ENCODE assay signal across 1 cellular context in the genomic region with DNA sequence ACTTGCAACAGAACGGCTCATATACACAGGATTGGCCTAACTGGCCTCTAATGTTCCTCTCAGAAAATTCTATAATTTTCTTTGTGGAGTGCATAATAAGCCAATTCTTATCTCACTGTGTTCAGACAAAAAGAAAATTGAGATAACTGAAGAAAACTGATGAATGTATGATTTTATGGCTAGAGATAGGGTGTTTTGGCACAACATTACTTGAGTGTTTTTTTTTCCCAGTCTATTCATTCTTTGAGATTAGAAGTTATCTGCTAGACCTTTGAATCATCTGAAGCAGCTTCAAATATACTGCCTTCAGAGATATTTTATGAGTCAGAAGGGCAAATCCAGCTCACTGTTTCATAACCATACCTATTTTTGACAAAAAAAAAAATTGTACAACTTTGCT.
TF ChIP-seq lines count a peak whose summit lies in the region.

No MANE protein-coding gene starts in this region.

TF ChIP-seq in SK-N-SH, 30 proteins besides CTCF, POLR2A, EP300 and RAD21 (continued from another document):
- TF ChIP-seq, protein P1, sequence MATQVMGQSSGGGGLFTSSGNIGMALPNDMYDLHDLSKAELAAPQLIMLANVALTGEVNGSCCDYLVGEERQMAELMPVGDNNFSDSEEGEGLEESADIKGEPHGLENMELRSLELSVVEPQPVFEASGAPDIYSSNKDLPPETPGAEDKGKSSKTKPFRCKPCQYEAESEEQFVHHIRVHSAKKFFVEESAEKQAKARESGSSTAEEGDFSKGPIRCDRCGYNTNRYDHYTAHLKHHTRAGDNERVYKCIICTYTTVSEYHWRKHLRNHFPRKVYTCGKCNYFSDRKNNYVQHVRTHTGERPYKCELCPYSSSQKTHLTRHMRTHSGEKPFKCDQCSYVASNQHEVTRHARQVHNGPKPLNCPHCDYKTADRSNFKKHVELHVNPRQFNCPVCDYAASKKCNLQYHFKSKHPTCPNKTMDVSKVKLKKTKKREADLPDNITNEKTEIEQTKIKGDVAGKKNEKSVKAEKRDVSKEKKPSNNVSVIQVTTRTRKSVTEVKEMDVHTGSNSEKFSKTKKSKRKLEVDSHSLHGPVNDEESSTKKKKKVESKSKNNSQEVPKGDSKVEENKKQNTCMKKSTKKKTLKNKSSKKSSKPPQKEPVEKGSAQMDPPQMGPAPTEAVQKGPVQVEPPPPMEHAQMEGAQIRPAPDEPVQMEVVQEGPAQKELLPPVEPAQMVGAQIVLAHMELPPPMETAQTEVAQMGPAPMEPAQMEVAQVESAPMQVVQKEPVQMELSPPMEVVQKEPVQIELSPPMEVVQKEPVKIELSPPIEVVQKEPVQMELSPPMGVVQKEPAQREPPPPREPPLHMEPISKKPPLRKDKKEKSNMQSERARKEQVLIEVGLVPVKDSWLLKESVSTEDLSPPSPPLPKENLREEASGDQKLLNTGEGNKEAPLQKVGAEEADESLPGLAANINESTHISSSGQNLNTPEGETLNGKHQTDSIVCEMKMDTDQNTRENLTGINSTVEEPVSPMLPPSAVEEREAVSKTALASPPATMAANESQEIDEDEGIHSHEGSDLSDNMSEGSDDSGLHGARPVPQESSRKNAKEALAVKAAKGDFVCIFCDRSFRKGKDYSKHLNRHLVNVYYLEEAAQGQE (IDR thresholded peaks at IDR 0.05; ENCODE audit: low read depth, low read length) = no peak
- TF ChIP-seq, protein P2, sequence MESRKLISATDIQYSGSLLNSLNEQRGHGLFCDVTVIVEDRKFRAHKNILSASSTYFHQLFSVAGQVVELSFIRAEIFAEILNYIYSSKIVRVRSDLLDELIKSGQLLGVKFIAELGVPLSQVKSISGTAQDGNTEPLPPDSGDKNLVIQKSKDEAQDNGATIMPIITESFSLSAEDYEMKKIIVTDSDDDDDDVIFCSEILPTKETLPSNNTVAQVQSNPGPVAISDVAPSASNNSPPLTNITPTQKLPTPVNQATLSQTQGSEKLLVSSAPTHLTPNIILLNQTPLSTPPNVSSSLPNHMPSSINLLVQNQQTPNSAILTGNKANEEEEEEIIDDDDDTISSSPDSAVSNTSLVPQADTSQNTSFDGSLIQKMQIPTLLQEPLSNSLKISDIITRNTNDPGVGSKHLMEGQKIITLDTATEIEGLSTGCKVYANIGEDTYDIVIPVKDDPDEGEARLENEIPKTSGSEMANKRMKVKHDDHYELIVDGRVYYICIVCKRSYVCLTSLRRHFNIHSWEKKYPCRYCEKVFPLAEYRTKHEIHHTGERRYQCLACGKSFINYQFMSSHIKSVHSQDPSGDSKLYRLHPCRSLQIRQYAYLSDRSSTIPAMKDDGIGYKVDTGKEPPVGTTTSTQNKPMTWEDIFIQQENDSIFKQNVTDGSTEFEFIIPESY (IDR thresholded peaks at IDR 0.05; ENCODE audit: borderline replicate concordance, low read depth) = no peak
- no peak for TF ChIP-seq TAF1 (IDR thresholded peaks at IDR 0.05; ENCODE audit: borderline replicate concordance, low read depth, low read length)
- no peak for TF ChIP-seq RFX5 (IDR thresholded peaks at IDR 0.05; ENCODE audit: low read length)
- no peak for TF ChIP-seq EZH2phosphoT487 (IDR thresholded peaks at IDR 0.05; ENCODE audit: borderline replicate concordance, low read depth)
